Comparison of ENCODE assay signal across 8 cellular contexts in genomic region chr3:126474498-126475410, GRCh38. TPM values are rescaled to one million over a fixed set of nuclear protein-coding genes. Genes with fewer than 3 reads are reported as not detected.
DNase-seq lines count a peak whose midpoint lies in the region; ATAC-seq and TF ChIP-seq lines count a peak whose summit lies in the region.

No MANE protein-coding gene starts in this region.

- DNase-seq in Right ventricle myocardium inferior (ENCODE audit: missing footprints) (peak; percentile 75), cardiac septum (ENCODE audit: low spot score) (no peak), NAMALWA (ENCODE audit: low spot score) (peak; percentile 27), fibroblast of the aortic adventitia (ENCODE audit: low read depth) (peak; percentile 42), omental fat pad (ENCODE audit: low spot score) (no peak), occipital lobe (lab: John Stamatoyannopoulos, UW) (no peak)
- peak; percentile 64 for DNase-seq in activated T-cell treated with anti-CD3 and anti-CD28 coated beads, Interleukin-2, amount 50 U/mL, for 24 hours

- no peak for TF ChIP-seq CTCF in fibroblast of the aortic adventitia (IDR thresholded peaks at IDR 0.05; ENCODE audit: insufficient read depth, low read length)
- TF ChIP-seq CTCF in omental fat pad (IDR thresholded peaks at IDR 0.05): no peak

- H3K4me3 Mint-ChIP-seq in activated T-cell treated with anti-CD3 and anti-CD28 coated beads, Interleukin-2, amount 50 U/mL, for 24 hours: peak overlapping the region; percentile 92

- peaks cover 49% of the 10 kb centered on the region for H3K36me3 Mint-ChIP-seq in activated T-cell treated with anti-CD3 and anti-CD28 coated beads, Interleukin-2, amount 50 U/mL, for 24 hours (ENCODE audit: low read depth)

- H3K9me3 Mint-ChIP-seq in activated T-cell treated with anti-CD3 and anti-CD28 coated beads, Interleukin-2, amount 50 U/mL, for 24 hours: no peaks in the 10 kb centered on the region

- H3K27me3 Mint-ChIP-seq in activated T-cell treated with anti-CD3 and anti-CD28 coated beads, Interleukin-2, amount 50 U/mL, for 24 hours: no peaks in the 10 kb centered on the region

- peaks cover 49% of the 10 kb centered on the region for H3K4me1 Mint-ChIP-seq in activated T-cell treated with anti-CD3 and anti-CD28 coated beads, Interleukin-2, amount 50 U/mL, for 24 hours (ENCODE audit: low read depth)

- intact Hi-C loops in Right ventricle myocardium inferior (cut with DNase I): loop anchor here (5.0 kb wide), 1 partner anchor 207 kb away; no protein-coding TSS in a partner anchor
- intact Hi-C loops in cardiac septum (cut with DNase I): loop anchor here (10.0 kb wide), 2 partner anchors 390 to 1200 kb away; partner anchors contain the start of genes ABTB1 and SLC41A3

- peak overlapping the region; percentile 93 for H3K27ac Mint-ChIP-seq in activated T-cell treated with anti-CD3 and anti-CD28 coated beads, Interleukin-2, amount 50 U/mL, for 24 hours

- ATAC-seq in Right ventricle myocardium inferior (no peak), HG02623 (IDR thresholded peaks at IDR 0.05; ENCODE audit: unreplicated experiment) (peak; percentile 13), omental fat pad (ENCODE audit: low FRiP score) (peak; percentile 10)

- peak overlapping the region; percentile 88 for H3K4me3 ChIP-seq in fibroblast of the aortic adventitia (ENCODE audit: low read depth, low read length)

RNA-seq across cellular contexts. Expression of gene ZXDC, which starts 0.9 kb away (rescaled TPM):
- total RNA-seq in Right ventricle myocardium inferior: 15.9 TPM
- 22.0 TPM for total RNA-seq in cardiac septum
- total RNA-seq in fibroblast of the aortic adventitia (ENCODE audit: low replicate concordance): 9.2 and 26.7 TPM in 2 replicates
- 10 to 100 TPM; 22.7 to 47.0 (median 27.9) TPM for total RNA-seq in omental fat pad
- 40.7 TPM for total RNA-seq in occipital lobe

RNA-seq across cellular contexts. Expression of gene UROC1, which starts 42.8 kb away (rescaled TPM):
- total RNA-seq in Right ventricle myocardium inferior: not detected
- not detected for total RNA-seq in cardiac septum
- total RNA-seq in fibroblast of the aortic adventitia (ENCODE audit: low replicate concordance): not detected in 2 replicates
- not detected for total RNA-seq in omental fat pad
- not detected for total RNA-seq in occipital lobe

RNA-seq across cellular contexts. Expression of gene CHST13, which starts 49.2 kb away (rescaled TPM):
- 0.60 TPM for total RNA-seq in Right ventricle myocardium inferior
- total RNA-seq in cardiac septum: 0.16 TPM
- 0.09 TPM in 1 of 2 replicates, not detected in the other for total RNA-seq in fibroblast of the aortic adventitia (ENCODE audit: low replicate concordance)
- 1 to 10 TPM in 2 of 4 donors, under 1 TPM in 1, not detected in 1; 0.46 to 2.3 (median 1.7) TPM for total RNA-seq in omental fat pad
- total RNA-seq in occipital lobe: not detected

Comparison
In these comparisons a context has a peak if more than half of its experiments do, and no peak if none do; other contexts are left out.
1. DNase-seq: peak in Right ventricle myocardium inferior (single experiment), NAMALWA (single experiment), activated T-cell treated with anti-CD3 and anti-CD28 coated beads, Interleukin-2, amount 50 U/mL, for 24 hours (single experiment) and fibroblast of the aortic adventitia (single experiment); none in cardiac septum (single experiment), omental fat pad (single experiment) and occipital lobe (single experiment).